In the genomic region with DNA sequence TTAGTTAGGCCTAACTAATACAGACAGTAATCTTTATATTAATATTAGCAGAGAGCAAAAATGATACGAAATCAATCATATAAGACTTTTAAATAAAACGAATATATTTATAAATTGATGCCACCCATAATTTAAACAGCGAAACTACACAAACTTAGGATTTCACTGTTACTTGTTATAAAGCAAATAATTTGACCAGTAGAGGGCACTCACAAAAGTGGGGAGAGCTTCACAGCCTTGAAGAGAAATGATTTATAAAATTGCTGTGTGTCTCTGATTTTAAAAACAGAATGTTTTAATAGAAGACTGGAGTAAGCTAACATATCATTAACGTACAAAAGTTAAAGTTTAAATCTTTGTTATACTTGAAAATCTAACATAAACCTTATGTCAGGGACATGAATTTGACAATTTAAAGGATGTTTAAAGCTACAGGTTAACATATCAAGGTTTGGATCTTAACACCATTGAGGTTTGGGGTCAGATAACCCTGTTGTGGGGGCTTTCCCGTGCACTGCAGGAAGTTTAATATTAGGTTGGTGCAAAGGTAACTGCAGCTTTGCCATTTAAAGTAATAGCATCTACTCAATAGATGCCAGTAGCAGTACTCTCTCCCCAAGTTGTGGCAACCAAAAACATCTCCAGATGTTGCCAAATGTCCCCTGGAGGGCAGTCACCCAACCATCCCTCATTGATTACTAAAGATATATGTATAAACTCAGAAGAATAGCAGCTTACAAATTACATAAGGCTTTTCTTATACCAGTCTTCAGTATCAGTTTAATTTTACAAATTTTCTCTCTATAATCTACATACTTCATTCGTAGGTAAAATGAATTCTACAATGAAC, we compare ENCODE assay signal across 8 cellular contexts. TPM values are rescaled to one million over a fixed set of nuclear protein-coding genes. Genes with fewer than 3 reads are reported as not detected.
DNase-seq lines count a peak whose midpoint lies in the region; ATAC-seq, FAIRE-seq and TF ChIP-seq lines count a peak whose summit lies in the region.

No MANE protein-coding gene starts in this region.

- H3K9me3 ChIP-seq in DND-41 (ENCODE audit: insufficient read depth, low read length, severe bottlenecking), result no peaks in the 10 kb centered on the region

- H3K27ac Mint-ChIP-seq in nephron, result no peak overlapping the region

- peaks cover 42% of the 10 kb centered on the region for H3K79me2 ChIP-seq in DND-41 (ENCODE audit: insufficient read depth, low read length)

- ATAC-seq in DND-41 (ENCODE audit: insufficient read depth, low read depth) (peak; percentile 80), HG03095 (IDR thresholded peaks at IDR 0.05; ENCODE audit: unreplicated experiment) (peak; percentile 60)

- FAIRE-seq in endometrium (lab: Jason Lieb, UNC), result peak; percentile 89

- H3K4me2 ChIP-seq in DND-41 (ENCODE audit: insufficient read depth, low read length), result no peak overlapping the region

- no peak overlapping the region for H3K4me3 Mint-ChIP-seq in nephron

- no peak overlapping the region for H3K4me3 ChIP-seq in DND-41 (ENCODE audit: low read depth in 1 of 2, low read length in 2 of 2)

- H3K4me1 Mint-ChIP-seq in nephron, result peaks cover 5% of the 10 kb centered on the region

- peaks cover 32% of the 10 kb centered on the region for H3K36me3 ChIP-seq in DND-41 (ENCODE audit: insufficient read depth, low read length)

- H3K36me3 Mint-ChIP-seq in nephron (ENCODE audit: low read depth), result peaks cover 44% of the 10 kb centered on the region

- no peak overlapping the region for H2AFZ ChIP-seq in DND-41 (ENCODE audit: low read depth, low read length)

- H3K9me3 Mint-ChIP-seq in nephron, result no peaks in the 10 kb centered on the region

- TF ChIP-seq CTCF in DND-41 (IDR thresholded peaks at IDR 0.05; ENCODE audit: borderline replicate concordance, extremely low read depth, low read length, poor library complexity, severe bottlenecking) (peak; percentile 67), nephron (IDR thresholded peaks at IDR 0.05; ENCODE audit: unreplicated experiment in 3 of 3) (peak; percentile 66 to 71 (median 70))

- DNase-seq in A172 (ENCODE audit: low spot score), result peak; percentile 28
- DNase-seq in DND-41, result no peak
- peak; percentile 33 for DNase-seq in RPMI7951 (ENCODE audit: low read depth)
- DNase-seq in NCI-H524 treated with DMSO at 0.1 percent for 48 hours (lab: John Stamatoyannopoulos, UW), result no peak
- no peak for DNase-seq in retina

- no peaks in the 10 kb centered on the region for H3K27me3 ChIP-seq in DND-41 (ENCODE audit: insufficient read depth, low read length, poor library complexity)

- H3K4me1 ChIP-seq in DND-41 (ENCODE audit: insufficient read depth, low read length), result 0 out of 2 replicates have a peak, but pooled peaks cover 4% of the 10 kb centered on the region

- H3K9ac ChIP-seq in DND-41 (ENCODE audit: low read depth, low read length), result no peak overlapping the region

- no peaks in the 10 kb centered on the region for H3K27me3 Mint-ChIP-seq in nephron (ENCODE audit: low read depth)

- H3K27ac ChIP-seq in DND-41 (ENCODE audit: low read length), result no peak overlapping the region

- peaks cover 10% of the 10 kb centered on the region; the same call in 1 of the 2 replicates for H4K20me1 ChIP-seq in DND-41 (ENCODE audit: insufficient read depth, low read length)

RNA-seq across cellular contexts. Expression of a gene that starts 9.3 kb away (rescaled TPM):
- 16.9 and 17.1 TPM in 2 replicates for total RNA-seq in A172 (2014; rRNA removed; shearing (Covaris generic))
- 7.4 and 8.9 TPM in 2 replicates for total RNA-seq in RPMI7951 (2014; rRNA removed; shearing (Covaris generic))

RNA-seq across cellular contexts. Expression of a gene that starts 46.4 kb away (rescaled TPM):
- 35.6 and 36.7 TPM in 2 replicates for total RNA-seq in A172 (2014; rRNA removed; shearing (Covaris generic))
- total RNA-seq in RPMI7951 (2014; rRNA removed; shearing (Covaris generic)), result 25.8 and 33.6 TPM in 2 replicates

RNA-seq across cellular contexts. Expression of a gene that starts 46.4 kb away (rescaled TPM):
- 0.38 TPM in 1 of 2 replicates, not detected in the other for total RNA-seq in A172 (2014; rRNA removed; shearing (Covaris generic))
- total RNA-seq in RPMI7951 (2014; rRNA removed; shearing (Covaris generic)), result 0.12 TPM in 1 of 2 replicates, not detected in the other

Comparison
In these comparisons a context has a peak if more than half of its experiments do, and no peak if none do; other contexts are left out.
1. DNase-seq: peak in A172 (single experiment) and RPMI7951 (single experiment); none in DND-41 (single experiment), NCI-H524 treated with DMSO at 0.1 percent for 48 hours (single experiment) and retina (single experiment).